ENCODE assay signal across 9 cellular contexts in the genomic region with DNA sequence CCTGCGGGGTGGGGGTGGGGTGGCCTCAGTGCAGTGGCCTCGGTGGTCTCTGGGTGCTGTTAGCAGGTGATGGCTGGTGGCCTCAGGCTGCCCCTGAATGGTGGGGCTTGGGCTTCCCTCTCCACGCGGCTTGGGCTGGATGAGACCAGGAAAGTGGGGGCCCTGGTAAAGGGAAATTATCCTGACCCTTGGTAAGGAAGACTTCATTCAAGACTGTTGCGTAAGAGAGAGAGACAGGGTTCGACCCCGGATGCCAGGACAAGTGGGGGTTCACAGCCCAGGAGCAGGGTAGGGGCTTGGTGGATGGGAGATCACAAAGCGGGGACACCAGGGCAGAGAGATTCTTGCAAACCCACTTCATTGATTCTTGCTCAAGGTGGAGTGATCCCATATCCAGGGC.
"Had no signal": no experiment of that assay in that cellular context is flagged by ENCODE, and none has a peak within 500 bp of the region (broad histone marks: within the 10 kb centered on the region; RNA-seq: fewer than 3 reads in every experiment).

No MANE protein-coding gene starts in this region.

- H3K9ac ChIP-seq: GM23248 had no signal

- H3K4me3 ChIP-seq: GM23248, HAP-1 had no signal

- H3K36me3 ChIP-seq: HAP-1 had no signal

- H3K27ac ChIP-seq: GM23248, HL-60 had no signal

- H2AFZ ChIP-seq: GM23248 had no signal

- ATAC-seq: HCT116 had no signal

- H3K9me3 ChIP-seq: HAP-1 had no signal

- H3K4me1 ChIP-seq: HAP-1 had no signal

- DNase-seq: GM23248, GOT3, H7, HFFc6, KBM-7 had no signal

- FAIRE-seq: HTR-8/SVneo had no signal
